22 cellular contexts compared by ENCODE assay signal in the genomic region with DNA sequence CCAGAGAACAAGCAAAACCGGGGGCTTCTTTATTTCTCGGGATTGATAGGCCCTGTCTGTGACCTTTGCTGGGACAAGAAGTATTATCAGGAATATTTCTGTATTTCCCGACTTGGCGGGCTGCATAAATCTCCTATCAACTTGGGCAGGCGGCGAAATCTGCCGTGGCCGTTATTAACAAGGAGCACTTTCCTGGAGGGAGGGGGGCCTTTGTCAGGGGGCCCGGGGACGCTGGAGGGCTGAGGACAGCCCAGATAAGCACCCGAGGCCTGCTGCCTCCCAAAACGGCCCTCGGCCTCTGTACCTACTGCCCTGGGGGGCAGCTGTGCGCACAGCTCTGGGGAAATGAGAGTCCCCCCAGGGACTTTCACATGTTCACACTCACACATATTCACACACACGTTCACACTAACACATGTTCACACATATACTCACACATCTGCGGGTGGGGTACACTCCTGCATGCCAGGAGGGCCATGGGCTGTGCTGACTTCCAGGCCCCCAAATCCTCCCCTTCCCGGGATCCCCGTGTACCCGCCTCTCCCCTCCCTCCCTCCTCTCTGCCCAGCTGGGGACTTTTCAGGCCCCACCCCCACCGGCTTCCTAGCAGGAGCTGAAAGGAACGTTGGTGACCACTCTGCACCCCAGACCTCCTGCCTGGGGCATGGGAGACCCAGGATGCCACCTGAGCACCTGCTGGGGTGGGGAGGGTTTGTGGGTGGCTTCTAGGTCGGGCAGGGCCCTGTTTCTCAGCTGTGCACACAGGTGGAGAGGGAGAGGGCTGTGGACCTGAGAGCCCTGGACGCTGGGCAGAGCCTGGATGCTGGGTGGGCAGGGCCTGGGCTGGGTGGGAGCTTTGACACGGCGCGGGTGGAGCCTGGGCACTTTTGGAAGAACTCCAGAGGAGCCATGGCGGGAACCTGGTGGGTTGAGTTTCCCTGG. TPM values are rescaled to one million over a fixed set of nuclear protein-coding genes. Genes with fewer than 3 reads are reported as not detected.
DNase-seq lines count a peak whose midpoint lies in the region; ATAC-seq and TF ChIP-seq lines count a peak whose summit lies in the region.
"Had no signal": no experiment of that assay in that cellular context is flagged by ENCODE, and none has a peak within 500 bp of the region (broad histone marks: within the 10 kb centered on the region; RNA-seq: fewer than 3 reads in every experiment).

No MANE protein-coding gene starts in this region.

- no peaks in the 10 kb centered on the region for H3K27me3 ChIP-seq in cardiac muscle cell
- H3K27me3 ChIP-seq in right cardiac atrium (ENCODE audit: control insufficient read depth, insufficient read depth), result no peaks in the 10 kb centered on the region
- H3K27me3 ChIP-seq in neural progenitor cell, result peaks cover 22% of the 10 kb centered on the region
- no peaks in the 10 kb centered on the region for H3K27me3 ChIP-seq in CD8-positive, alpha-beta T cell (ENCODE audit: insufficient read depth, low read length)
- H3K27me3 ChIP-seq: SJSA1 had no signal

- H3K4me3 ChIP-seq in cardiac muscle cell, result no peak overlapping the region
- no peak overlapping the region for H3K4me3 ChIP-seq in right cardiac atrium (ENCODE audit: low read length)
- H3K4me3 ChIP-seq in neural progenitor cell, result no peak overlapping the region
- no peak overlapping the region for H3K4me3 ChIP-seq in CD8-positive, alpha-beta T cell (ENCODE audit: low read depth, low read length)
- H3K4me3 ChIP-seq: SJSA1 had no signal

- peak overlapping the region; percentile 45 for H3K4me2 ChIP-seq in neural progenitor cell
- H3K4me2 ChIP-seq: KMS-11 had no signal

- H3K4me1 Mint-ChIP-seq in neural progenitor cell, result peaks cover 56% of the 10 kb centered on the region
- H3K4me1 Mint-ChIP-seq in CD8-positive, alpha-beta T cell (ENCODE audit: low read depth), result peaks cover 13% of the 10 kb centered on the region

- TF ChIP-seq CTCF in cardiac muscle cell (IDR thresholded peaks at IDR 0.05; ENCODE audit: low read depth, low read length) (no peak), neural progenitor cell (IDR thresholded peaks at IDR 0.05) (no peak)
- no peak for TF ChIP-seq CTCF in CD8-positive, alpha-beta T cell (IDR thresholded peaks at IDR 0.05)

- H3K36me3 ChIP-seq in cardiac muscle cell, result no peaks in the 10 kb centered on the region
- no peaks in the 10 kb centered on the region for H3K36me3 ChIP-seq in neural progenitor cell
- no peaks in the 10 kb centered on the region for H3K36me3 ChIP-seq in CD8-positive, alpha-beta T cell (ENCODE audit: insufficient read depth, low read length)
- H3K36me3 ChIP-seq: SJSA1 had no signal

- intact Hi-C loops in right cardiac atrium (cut with DNase I), result no loop called here
- intact Hi-C loops in CD8-positive, alpha-beta T cell (cut with DNase I, micrococcal nuclease), result no loop called here

- no peak for ATAC-seq in right cardiac atrium
- no peak for ATAC-seq in CD8-positive, alpha-beta T cell
- ATAC-seq: Right ventricle myocardium inferior had no signal

- H2AFZ ChIP-seq in neural progenitor cell (replicated peaks), result no peak overlapping the region

- H3K27ac ChIP-seq in cardiac muscle cell, result peak overlapping the region; percentile 52
- no peak overlapping the region for H3K27ac ChIP-seq in right cardiac atrium (ENCODE audit: low read length)
- H3K27ac ChIP-seq in neural progenitor cell, result no peak overlapping the region
- H3K27ac ChIP-seq in CD8-positive, alpha-beta T cell (ENCODE audit: low read depth, low read length), result no peak overlapping the region
- H3K27ac ChIP-seq: 22Rv1, C4-2B, KMS-11, SJSA1 had no signal

- H3K9me3 ChIP-seq in cardiac muscle cell (ENCODE audit: low read depth) (no peaks in the 10 kb centered on the region), right cardiac atrium (ENCODE audit: control insufficient read depth, low read length) (no peaks in the 10 kb centered on the region), neural progenitor cell (ENCODE audit: low read depth) (no peaks in the 10 kb centered on the region)
- H3K9me3 ChIP-seq in CD8-positive, alpha-beta T cell (ENCODE audit: low read length), result no peaks in the 10 kb centered on the region

- no peaks in the 10 kb centered on the region for H3K36me3 Mint-ChIP-seq in neural progenitor cell
- no peaks in the 10 kb centered on the region for H3K36me3 Mint-ChIP-seq in CD8-positive, alpha-beta T cell

- no peaks in the 10 kb centered on the region for H3K79me2 ChIP-seq in neural progenitor cell (ENCODE audit: low read depth)

- WGBS in right cardiac atrium, result 64% methylated on average over 27 of the region's 27 CpGs

- CTCF ChIA-PET in CD8-positive, alpha-beta T cell (lab: Charles Lee), result interaction anchor here (0.6 kb wide), 1 partner anchor 1168 kb away, joined by 3 read pairs; no protein-coding TSS in a partner anchor

- TF ChIP-seq POLR2A in erythroblast (IDR thresholded peaks at IDR 0.05; ENCODE audit: low read length), result no peak

- H3K9ac ChIP-seq in neural progenitor cell, result no peak overlapping the region
- H3K9ac ChIP-seq: KMS-11 had no signal

- no peak for DNase-seq in cardiac muscle cell (ENCODE audit: low read depth in 1 of 2, low spot score in 1 of 2)
- DNase-seq in right cardiac atrium, result no peak
- DNase-seq in erythroblast (lab: John Stamatoyannopoulos, UW), result peak; percentile 67 to 79
- no peak for DNase-seq in neural progenitor cell (ENCODE audit: low spot score)
- DNase-seq in RKO (ENCODE audit: low spot score), result no peak
- no peak for DNase-seq in CD8-positive, alpha-beta T cell
- no peak for DNase-seq in NCI-H774 (lab: John Stamatoyannopoulos, UW)
- DNase-seq in LoVo (ENCODE audit: low spot score), result no peak
- DNase-seq: ACHN, EL, GF-D8, HCEC 1CT, NCI-H1105 treated with DMSO at 0.1 percent for 48 hours, NCI-H2029 treated with DMSO at 0.1 percent for 48 hours, NCI-H226, NCI-H510A treated with DMSO at 0.1 percent for 48 hours, OCI-M1 had no signal

- peaks cover 15% of the 10 kb centered on the region for H4K20me1 ChIP-seq in neural progenitor cell (ENCODE audit: low read depth)

- no peak overlapping the region for H3K4me3 Mint-ChIP-seq in neural progenitor cell
- no peak overlapping the region for H3K4me3 Mint-ChIP-seq in CD8-positive, alpha-beta T cell

- H3K27ac Mint-ChIP-seq in neural progenitor cell, result no peak overlapping the region
- H3K27ac Mint-ChIP-seq in CD8-positive, alpha-beta T cell, result no peak overlapping the region

- H3K4me1 ChIP-seq in cardiac muscle cell (ENCODE audit: low read depth) (peaks cover 41% of the 10 kb centered on the region), right cardiac atrium (ENCODE audit: control insufficient read depth, insufficient read depth, low read length) (peaks cover 6% of the 10 kb centered on the region), neural progenitor cell (peaks cover 64% of the 10 kb centered on the region)
- no peaks in the 10 kb centered on the region for H3K4me1 ChIP-seq in CD8-positive, alpha-beta T cell (ENCODE audit: insufficient read depth, low read length)

- no peaks in the 10 kb centered on the region for H3K9me3 Mint-ChIP-seq in neural progenitor cell
- H3K9me3 Mint-ChIP-seq in CD8-positive, alpha-beta T cell, result no peaks in the 10 kb centered on the region

- H3F3A ChIP-seq in neural progenitor cell (ENCODE audit: low read depth), result peaks cover 75% of the 10 kb centered on the region

- POLR2A ChIA-PET in CD8-positive, alpha-beta T cell (lab: Charles Lee), result no interaction called here

- H3K27me3 Mint-ChIP-seq in neural progenitor cell (ENCODE audit: insufficient read depth, low read depth), result peaks cover 14% of the 10 kb centered on the region
- no peaks in the 10 kb centered on the region for H3K27me3 Mint-ChIP-seq in CD8-positive, alpha-beta T cell (ENCODE audit: low read depth)

RNA-seq across cellular contexts. Expression of a gene that starts 24.3 kb away (rescaled TPM):
- 89.4 and 174 TPM in 2 replicates for total RNA-seq in cardiac muscle cell
- polyA plus RNA-seq in cardiac muscle cell, result 48.8 and 64.9 TPM in 2 replicates
- 10 to 100 TPM; 70.8 to 99.8 (median 92.5) TPM for total RNA-seq in right cardiac atrium
- 40.3 TPM for polyA plus RNA-seq in right cardiac atrium
- total RNA-seq in neural progenitor cell (ENCODE audit: low replicate concordance), result 7.7 and 20.4 TPM in 2 replicates
- total RNA-seq in CD8-positive, alpha-beta T cell, result 10 to 100 TPM; 67.8 to 72.1 TPM

Comparison
In these comparisons a context has a peak if more than half of its experiments do, and no peak if none do; other contexts are left out.
1. DNase-seq: peak in erythroblast (2 of 2); none in cardiac muscle cell (0 of 2), right cardiac atrium (0 of 3), neural progenitor cell (single experiment), RKO (single experiment), CD8-positive, alpha-beta T cell (0 of 7), NCI-H774 (single experiment) and LoVo (single experiment).